Comparison of ENCODE assay signal across 9 cellular contexts in the genomic region with DNA sequence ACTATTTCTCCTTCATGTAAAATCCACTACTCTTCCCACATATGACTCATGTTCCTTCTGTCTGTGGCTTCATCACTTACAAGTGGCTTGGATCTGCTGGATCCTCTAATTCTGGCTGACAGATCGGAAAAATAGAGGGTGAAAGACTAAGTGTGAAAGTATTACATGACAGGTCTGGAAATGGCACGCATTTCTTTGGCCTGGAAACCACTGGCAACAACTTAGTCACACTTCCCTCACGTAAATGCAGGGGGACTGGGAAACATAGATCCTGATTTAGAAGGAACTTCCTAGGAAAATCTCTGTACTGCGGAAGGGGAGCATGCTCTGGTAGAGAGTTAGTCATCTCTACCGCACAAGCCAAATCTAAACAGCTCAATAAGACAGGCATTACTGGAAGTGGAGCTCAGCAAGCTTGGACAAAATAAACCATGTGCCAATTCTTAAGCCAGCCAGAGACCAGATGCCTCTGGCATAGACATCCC.
A peak's percentile ranks its signal among the peaks of the same experiment; 100 is the strongest.
DNase-seq lines count a peak whose midpoint lies in the region; ATAC-seq and TF ChIP-seq lines count a peak whose summit lies in the region.
"Had no signal": no experiment of that assay in that cellular context is flagged by ENCODE, and none has a peak within 500 bp of the region (broad histone marks: within the 10 kb centered on the region; RNA-seq: fewer than 3 reads in every experiment).

No MANE protein-coding gene starts in this region.

- no peaks in the 10 kb centered on the region for H3K9me3 Mint-ChIP-seq in nephron progenitor cell
- H3K9me3 Mint-ChIP-seq in activated T-cell treated with anti-CD3 and anti-CD28 coated beads, Interleukin-2, amount 50 U/mL, for 4 hours = peaks cover 5% of the 10 kb centered on the region

- H3K4me3 ChIP-seq in foreskin fibroblast (ENCODE audit: low read depth in 1 of 2, low read length in 2 of 2) (no peak overlapping the region), retinal pigment epithelial cell (ENCODE audit: low read length) (no peak overlapping the region)

- ATAC-seq in HG03432 (IDR thresholded peaks at IDR 0.05; ENCODE audit: unreplicated experiment) (no peak), HG03097 (IDR thresholded peaks at IDR 0.05; ENCODE audit: low FRiP score, unreplicated experiment) (no peak)
- ATAC-seq in activated T-cell treated with anti-CD3 and anti-CD28 coated beads, Interleukin-2, amount 50 U/mL, for 4 hours = no peak

- H3K27me3 Mint-ChIP-seq in nephron progenitor cell (ENCODE audit: low read depth, poor library complexity) = no peaks in the 10 kb centered on the region
- H3K27me3 Mint-ChIP-seq in activated T-cell treated with anti-CD3 and anti-CD28 coated beads, Interleukin-2, amount 50 U/mL, for 4 hours (ENCODE audit: low read depth) = no peaks in the 10 kb centered on the region

- peaks cover 6% of the 10 kb centered on the region for H3K4me1 Mint-ChIP-seq in nephron progenitor cell
- no peaks in the 10 kb centered on the region for H3K4me1 Mint-ChIP-seq in activated T-cell treated with anti-CD3 and anti-CD28 coated beads, Interleukin-2, amount 50 U/mL, for 4 hours (ENCODE audit: low read depth)

- H3K27ac Mint-ChIP-seq in nephron progenitor cell = no peak overlapping the region

- TF ChIP-seq CTCF in foreskin fibroblast (IDR thresholded peaks at IDR 0.05; ENCODE audit: low read depth, low read length) (no peak), retinal pigment epithelial cell (conservative IDR thresholded peaks at IDR 0.05; ENCODE audit: low read depth, low read length) (no peak), nephron progenitor cell (IDR thresholded peaks at IDR 0.05) (no peak)

- no peak overlapping the region for H3K4me3 Mint-ChIP-seq in nephron progenitor cell
- H3K4me3 Mint-ChIP-seq in activated T-cell treated with anti-CD3 and anti-CD28 coated beads, Interleukin-2, amount 50 U/mL, for 4 hours = no peak overlapping the region

- no peaks in the 10 kb centered on the region for H3K36me3 Mint-ChIP-seq in nephron progenitor cell (ENCODE audit: low read depth)
- no peaks in the 10 kb centered on the region for H3K36me3 Mint-ChIP-seq in activated T-cell treated with anti-CD3 and anti-CD28 coated beads, Interleukin-2, amount 50 U/mL, for 4 hours (ENCODE audit: insufficient read depth)

- peak; percentile 84 for DNase-seq in GM03348 (ENCODE audit: low spot score)
- DNase-seq in T1000 (lab: John Stamatoyannopoulos, UW) = peak; percentile 72
- DNase-seq in foreskin fibroblast = peak; percentile 99
- peak; percentile 85 for DNase-seq in retinal pigment epithelial cell (ENCODE audit: low read depth)
- DNase-seq in nephron progenitor cell = no peak
- no peak for DNase-seq in activated T-cell treated with anti-CD3 and anti-CD28 coated beads, Interleukin-2, amount 50 U/mL, for 4 hours
- DNase-seq: NCI-H524 treated with DMSO at 0.1 percent for 48 hours had no signal

Comparison
In these comparisons a context has a peak if more than half of its experiments do, and no peak if none do; other contexts are left out.
1. DNase-seq: peak in GM03348 (single experiment), T1000 (single experiment), foreskin fibroblast (2 of 2) and retinal pigment epithelial cell (single experiment); none in nephron progenitor cell (single experiment) and activated T-cell treated with anti-CD3 and anti-CD28 coated beads, Interleukin-2, amount 50 U/mL, for 4 hours (single experiment).